Comparison of ENCODE assay signal across 27 cellular contexts in the genomic region with DNA sequence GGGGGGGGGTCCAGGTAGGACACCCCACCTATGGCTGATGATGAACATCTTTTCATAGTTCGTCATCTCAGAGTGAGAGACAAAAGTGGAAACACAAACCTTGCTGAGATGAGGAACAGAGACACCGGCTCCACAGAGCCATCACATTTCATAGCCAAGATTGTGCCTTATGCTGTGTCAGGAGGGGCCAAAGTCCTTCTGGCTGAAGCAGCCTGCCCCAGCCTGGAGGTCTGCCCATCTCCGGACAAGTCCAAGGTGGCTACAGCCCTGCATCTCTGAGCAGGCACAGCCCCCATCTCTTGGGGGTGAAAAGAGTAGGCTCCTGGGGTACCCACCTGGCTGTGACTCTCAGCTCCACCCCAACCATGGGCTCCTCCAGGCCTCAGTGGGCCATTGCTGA.
"Had no signal": no experiment of that assay in that cellular context is flagged by ENCODE, and none has a peak within 500 bp of the region (broad histone marks: within the 10 kb centered on the region; RNA-seq: fewer than 3 reads in every experiment).

No MANE protein-coding gene starts in this region.

- H3K4me3 ChIP-seq: left lung, lung, neural progenitor cell, ovary, prostate gland, sigmoid colon, suprapubic skin, transverse colon, upper lobe of left lung, vagina had no signal

- H3K9ac ChIP-seq: neural progenitor cell had no signal

- H3K4me2 ChIP-seq: neural progenitor cell had no signal

- FAIRE-seq: keratinocyte, small intestine had no signal

- H2AFZ ChIP-seq: neural progenitor cell had no signal

- H3K36me3 ChIP-seq: left lung, neural progenitor cell, ovary, prostate gland, sigmoid colon, suprapubic skin, transverse colon, upper lobe of left lung, vagina had no signal

- H3K9me3 ChIP-seq: left lung, ovary, prostate gland, sigmoid colon, suprapubic skin, transverse colon, upper lobe of left lung, vagina had no signal

- DNase-seq: head of caudate nucleus; hippocampal formation; kidney glomerular epithelial cell; left cardiac atrium; left lung; naive B cell; natural killer cell; nephron progenitor cell; ovary; retina; right cardiac atrium; sigmoid colon; small intestine; stimulated activated CD4-positive, alpha-beta T cell treated with anti-CD3 and anti-CD28 coated beads, Interleukin-1b, Interleukin-23, amount 100 ng/mL, for 48 hours; stimulated activated CD4-positive, alpha-beta T cell treated with anti-CD3 and anti-CD28 coated beads, Interleukin-2, amount 100 ng/mL, for 48 hours; stimulated activated CD4-positive, alpha-beta T cell treated with anti-CD3 and anti-CD28 coated beads, Interleukin-4, amount 100 ng/mL, for 4 hours; stimulated activated CD8-positive, alpha-beta memory T cell treated with anti-CD3 and anti-CD28 coated beads, Interleukin-4, amount 100 ng/mL, for 48 hours; stimulated activated naive CD4-positive, alpha-beta T cell treated with Interleukin-2 at 50 U/mL for 16 hours; transverse colon; upper lobe of left lung had no signal

- ATAC-seq: left cardiac atrium; left lung; natural killer cell; right cardiac atrium; stimulated activated memory B cell treated with anti-CD40 and anti-IgM and Interleukin-4, amounts not matched to agents 10 μg/mL and 1 μg/mL and 100 μg/mL, for 72 hours had no signal

- H3K27ac ChIP-seq: left lung, neural progenitor cell, ovary, prostate gland, sigmoid colon, suprapubic skin, transverse colon, upper lobe of left lung, vagina had no signal

- H3K4me1 ChIP-seq: prostate gland, suprapubic skin, transverse colon, vagina had no signal

- H3K27me3 ChIP-seq: left lung, neural progenitor cell, ovary, sigmoid colon, suprapubic skin, transverse colon, upper lobe of left lung, vagina had no signal
